In genomic region chr1:84117868-84118267, GRCh38 we compare ENCODE assay signal across 16 cellular contexts. TPM values are rescaled to one million over a fixed set of nuclear protein-coding genes. Genes with fewer than 3 reads are reported as not detected.
DNase-seq lines count a peak whose midpoint lies in the region; ATAC-seq and TF ChIP-seq lines count a peak whose summit lies in the region.
"Had no signal": no experiment of that assay in that cellular context is flagged by ENCODE, and none has a peak within 500 bp of the region (broad histone marks: within the 10 kb centered on the region; RNA-seq: fewer than 3 reads in every experiment).

No MANE protein-coding gene starts in this region.

- ATAC-seq in GM18520 (IDR thresholded peaks at IDR 0.05; ENCODE audit: unreplicated experiment), result no peak
- ATAC-seq: natural killer cell treated with Interleukin-12 subunit alpha and Interleukin-12 subunit beta and Interleukin-15 and Interleukin-18, amount 100 ng/mL, for 72 hours had no signal

- DNase-seq in AG09319 (ENCODE audit: extremely low read depth, low read depth) (peak; percentile 25), NCI-H460 (ENCODE audit: extremely low read depth, low read depth) (peak; percentile 18), epithelial cell of prostate (ENCODE audit: low read depth, low spot score) (no peak), kidney tubule cell (ENCODE audit: low spot score) (peak; percentile 42), NCI-H2081 (lab: John Stamatoyannopoulos, UW) (no peak), NCI-H2227 (lab: John Stamatoyannopoulos, UW; ENCODE audit: unreplicated experiment) (no peak), H4 (ENCODE audit: low spot score) (no peak)
- DNase-seq: activated CD4-positive, alpha-beta memory T cell treated with anti-CD3 and anti-CD28 coated beads for 36 hours; amniotic stem cell; DMS 273 treated with DMSO at 0.1 percent for 48 hours; NCI-H2029 treated with DMSO at 0.1 percent for 48 hours; NCI-H748 treated with DMSO at 0.1 percent for 48 hours; PC-9; retina had no signal

- TF ChIP-seq CTCF in AG09319 (IDR thresholded peaks at IDR 0.05; ENCODE audit: low read depth, low read length), result no peak

- peak overlapping the region; percentile 45 for H3K27ac ChIP-seq in epithelial cell of prostate
- H3K27ac ChIP-seq: PC-9 had no signal

RNA-seq across cellular contexts. Expression of gene PRKACB, which starts 26.2 kb away (rescaled TPM):
- 44.0 and 46.3 TPM in 2 replicates for total RNA-seq in NCI-H460 (2014; rRNA removed; shearing (Covaris generic))
- polyA plus RNA-seq in NCI-H460 (2014; cell fraction: nucleus; rRNA removed), result 13.2 and 18.3 TPM in 2 replicates
- 14.5 and 25.0 TPM in 2 replicates for total RNA-seq in H4 (2014; rRNA removed; shearing (Covaris generic))

Comparison
In these comparisons a context has a peak if more than half of its experiments do, and no peak if none do; other contexts are left out.
1. DNase-seq: peak in AG09319 (single experiment), NCI-H460 (single experiment) and kidney tubule cell (single experiment); none in epithelial cell of prostate (single experiment), NCI-H2081 (0 of 2), NCI-H2227 (single experiment) and H4 (single experiment).